21 cellular contexts compared by ENCODE assay signal in the genomic region with DNA sequence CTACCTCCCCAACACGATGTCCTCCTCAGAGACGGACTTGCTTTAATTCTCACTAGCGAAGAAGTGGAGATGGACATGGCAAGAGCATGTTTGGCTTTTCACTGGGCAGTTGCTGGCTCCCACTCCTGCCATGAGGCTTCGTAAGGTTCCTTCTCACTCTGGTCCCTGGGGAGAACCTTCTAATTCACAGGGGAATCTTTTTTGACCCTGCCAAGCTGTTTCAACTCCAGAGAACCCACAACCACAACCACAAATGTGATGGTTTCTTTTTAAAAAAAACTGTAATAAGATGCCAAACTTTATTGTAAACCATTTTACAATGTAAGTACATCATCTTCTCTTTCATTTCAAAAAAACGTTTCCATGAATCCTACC. TPM values are rescaled to one million over a fixed set of nuclear protein-coding genes. Genes with fewer than 3 reads are reported as not detected.
"Had no signal": no experiment of that assay in that cellular context is flagged by ENCODE, and none has a peak within 500 bp of the region (broad histone marks: within the 10 kb centered on the region; RNA-seq: fewer than 3 reads in every experiment).

No MANE protein-coding gene starts in this region.

- DNase-seq: activated CD4-positive, alpha-beta memory T cell treated with anti-CD3 and anti-CD28 coated beads for 36 hours; activated CD4-positive, alpha-beta T cell treated with anti-CD3 and anti-CD28 coated beads for 1 hour; activated effector memory CD4-positive, alpha-beta T cell treated with Interleukin-2 at 50 U/mL for 16 hours; activated T-cell treated with anti-CD3 and anti-CD28 coated beads, Interleukin-2, amount 50 U/mL, for 4 hours; amniotic stem cell; cerebellar nuclear complex; hippocampal formation; mesenchymal stem cell; nephron progenitor cell; SK-N-SH; T-cell; T1000 had no signal

- H3K9ac ChIP-seq: SK-N-SH had no signal

- H3K4me2 ChIP-seq: SK-N-SH had no signal

- FAIRE-seq: kidney had no signal

- H3K27ac Mint-ChIP-seq: activated CD4-positive, alpha-beta memory T cell treated with anti-CD3 and anti-CD28 coated beads for 36 hours; activated naive CD8-positive, alpha-beta T cell; dendritic cell treated with granulocyte-macrophage colony-stimulating factor and Interleukin-4, amounts not matched to agents 40 ng/mL and 50 ng/mL, for 4 days; nephron progenitor cell; stimulated activated memory B cell treated with anti-CD40 and anti-IgM and Interleukin-4, amounts not matched to agents 10 μg/mL and 1 μg/mL and 100 μg/mL, for 72 hours had no signal

- ATAC-seq: activated T-cell treated with anti-CD3 and anti-CD28 coated beads, Interleukin-2, amount 50 U/mL, for 4 hours; stimulated activated memory B cell treated with anti-CD40 and anti-IgM and Interleukin-4, amounts not matched to agents 10 μg/mL and 1 μg/mL and 100 μg/mL, for 72 hours; T-cell had no signal

- H3K9me3 ChIP-seq: SK-N-SH, tibial nerve had no signal

- H3K27me3 ChIP-seq: tibial nerve had no signal

- H3K4me3 Mint-ChIP-seq: activated CD4-positive, alpha-beta memory T cell treated with anti-CD3 and anti-CD28 coated beads for 36 hours; activated naive CD8-positive, alpha-beta T cell; activated T-cell treated with anti-CD3 and anti-CD28 coated beads, Interleukin-2, amount 50 U/mL, for 4 hours; brain; dendritic cell treated with granulocyte-macrophage colony-stimulating factor and Interleukin-4, amounts not matched to agents 40 ng/mL and 50 ng/mL, for 4 days; nephron progenitor cell; stimulated activated memory B cell treated with anti-CD40 and anti-IgM and Interleukin-4, amounts not matched to agents 10 μg/mL and 1 μg/mL and 100 μg/mL, for 72 hours; T-cell had no signal

- H3K27me3 Mint-ChIP-seq: activated CD4-positive, alpha-beta memory T cell treated with anti-CD3 and anti-CD28 coated beads for 36 hours; activated naive CD8-positive, alpha-beta T cell; brain; dendritic cell treated with granulocyte-macrophage colony-stimulating factor and Interleukin-4, amounts not matched to agents 40 ng/mL and 50 ng/mL, for 4 days; stimulated activated memory B cell treated with anti-CD40 and anti-IgM and Interleukin-4, amounts not matched to agents 10 μg/mL and 1 μg/mL and 100 μg/mL, for 72 hours; T-cell had no signal

- H3K36me3 Mint-ChIP-seq: activated naive CD8-positive, alpha-beta T cell had no signal

- H3K9me3 Mint-ChIP-seq: activated CD4-positive, alpha-beta memory T cell treated with anti-CD3 and anti-CD28 coated beads for 36 hours; activated T-cell treated with anti-CD3 and anti-CD28 coated beads, Interleukin-2, amount 50 U/mL, for 4 hours; brain; dendritic cell treated with granulocyte-macrophage colony-stimulating factor and Interleukin-4, amounts not matched to agents 40 ng/mL and 50 ng/mL, for 4 days; nephron progenitor cell; stimulated activated memory B cell treated with anti-CD40 and anti-IgM and Interleukin-4, amounts not matched to agents 10 μg/mL and 1 μg/mL and 100 μg/mL, for 72 hours; T-cell had no signal

RNA-seq across cellular contexts. Expression of a gene that starts 1.6 kb away (rescaled TPM):
- total RNA-seq: epithelial cell of proximal tubule, pulmonary artery endothelial cell had no signal

RNA-seq across cellular contexts. Expression of a gene that starts 6.0 kb away (rescaled TPM):
- total RNA-seq: epithelial cell of proximal tubule had no signal

RNA-seq across cellular contexts. Expression of a gene that starts 41.9 kb away (rescaled TPM):
- total RNA-seq: activated CD4-positive, alpha-beta memory T cell treated with anti-CD3 and anti-CD28 coated beads for 36 hours; epithelial cell of proximal tubule; pulmonary artery endothelial cell had no signal

RNA-seq across cellular contexts. Expression of a gene that starts 59.1 kb away (rescaled TPM):
- total RNA-seq: activated CD4-positive, alpha-beta memory T cell treated with anti-CD3 and anti-CD28 coated beads for 36 hours; epithelial cell of proximal tubule; osteocyte; pulmonary artery endothelial cell had no signal
- polyA plus RNA-seq: SK-N-SH had no signal
